ENCODE assay signal across 4 cellular contexts in the genomic region with DNA sequence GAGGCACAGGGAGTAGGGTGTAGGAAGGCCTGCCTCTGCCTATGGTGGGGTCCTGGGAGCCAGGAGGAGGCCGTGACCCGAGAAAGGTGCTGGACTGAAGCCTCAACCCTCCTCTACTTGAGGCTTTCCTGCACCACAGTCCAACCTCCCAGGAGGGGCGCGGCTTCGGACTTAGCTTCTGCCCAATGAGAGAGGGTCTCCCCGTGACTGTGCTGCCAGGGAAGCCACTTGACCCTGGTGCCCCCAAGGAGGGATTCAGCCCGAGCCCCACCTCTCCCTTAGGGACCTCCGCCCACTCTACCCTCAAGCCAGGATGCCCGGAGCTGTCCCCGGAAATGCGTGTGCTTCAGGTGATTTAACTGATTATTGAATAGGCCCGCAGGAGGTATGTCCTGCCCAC. TPM values are rescaled to one million over a fixed set of nuclear protein-coding genes. Genes with fewer than 3 reads are reported as not detected.
"Had no signal": no experiment of that assay in that cellular context is flagged by ENCODE, and none has a peak within 500 bp of the region (broad histone marks: within the 10 kb centered on the region; RNA-seq: fewer than 3 reads in every experiment).

Gene CGB8, minus strand, starts transcription at position 101 of the 400 bp plus-strand sequence. CDS start 372 bp downstream, outside the sequence.

RNA-seq across cellular contexts. Expression of gene CGB8, which starts in this region (rescaled TPM):
- total RNA-seq: LHCN-M2, OCI-LY7, Right ventricle myocardium superior, RPMI7951 had no signal
